20 cellular contexts compared by ENCODE assay signal in genomic region chr10:103556383-103557007, GRCh38.
DNase-seq lines count a peak whose midpoint lies in the region; ATAC-seq and TF ChIP-seq lines count a peak whose summit lies in the region.
"Had no signal": no experiment of that assay in that cellular context is flagged by ENCODE, and none has a peak within 500 bp of the region (broad histone marks: within the 10 kb centered on the region; RNA-seq: fewer than 3 reads in every experiment).

No MANE protein-coding gene starts in this region.

- no peak for TF ChIP-seq CTCF in colonic mucosa (IDR thresholded peaks at IDR 0.05)
- TF ChIP-seq CTCF in nephron progenitor cell (IDR thresholded peaks at IDR 0.05): no peak
- no peak for TF ChIP-seq CTCF in transverse colon (IDR thresholded peaks at IDR 0.05)

- peak overlapping the region in 1 of 2 donors; percentile 72 for H3K9ac ChIP-seq in colonic mucosa (ENCODE audit: low read depth in 2 of 2, low read length in 2 of 2)

- DNase-seq in T-helper 17 cell: no peak
- DNase-seq in colonic mucosa: no peak
- DNase-seq in nephron progenitor cell: no peak
- DNase-seq in transverse colon: no peak
- DNase-seq in DMS114 treated with DMSO at 0.1 percent for 48 hours (lab: John Stamatoyannopoulos, UW; ENCODE audit: unreplicated experiment): no peak
- DNase-seq in stimulated activated naive CD4-positive, alpha-beta T cell (lab: John Stamatoyannopoulos, UW): no peak
- DNase-seq in NCI-H1694 treated with DMSO at 0.1 percent for 48 hours (lab: John Stamatoyannopoulos, UW): no peak
- DNase-seq: activated naive CD4-positive, alpha-beta T cell treated with anti-CD3 and anti-CD28 coated beads, Interleukin-2, amount 50 U/mL, for 16 hours; activated T-cell treated with anti-CD3 and anti-CD28 coated beads, Interleukin-2, amount 50 U/mL, for 72 hours; CD8-positive, alpha-beta T cell; endodermal cell; HCEC 1CT; NCI-H1930; NCI-H774; OCI-M1; Right ventricle myocardium superior; sigmoid colon had no signal

- H3K27ac Mint-ChIP-seq in T-helper 17 cell: no peak overlapping the region
- no peak overlapping the region for H3K27ac Mint-ChIP-seq in nephron progenitor cell
- H3K27ac Mint-ChIP-seq: activated T-cell treated with anti-CD3 and anti-CD28 coated beads, Interleukin-2, amount 50 U/mL, for 72 hours; CD8-positive, alpha-beta T cell; endodermal cell had no signal

- TF ChIP-seq EP300 in transverse colon (IDR thresholded peaks at IDR 0.05; ENCODE audit: low read depth): no peak

- ATAC-seq in T-helper 17 cell: no peak
- ATAC-seq: activated T-cell treated with anti-CD3 and anti-CD28 coated beads, Interleukin-2, amount 50 U/mL, for 72 hours; CD8-positive, alpha-beta T cell; K562 had no signal

- H3K4me3 Mint-ChIP-seq in T-helper 17 cell (peak overlapping the region; percentile 56), nephron progenitor cell (peak overlapping the region; percentile 73)

- H3K27me3 ChIP-seq in colonic mucosa: no peaks in the 10 kb centered on the region
- H3K27me3 ChIP-seq in transverse colon: no peaks in the 10 kb centered on the region
- H3K27me3 ChIP-seq: ascending aorta had no signal

- peaks cover 58% of the 10 kb centered on the region for H3K27me3 Mint-ChIP-seq in T-helper 17 cell
- H3K27me3 Mint-ChIP-seq in nephron progenitor cell (ENCODE audit: low read depth, poor library complexity): peaks cover 73% of the 10 kb centered on the region

- in situ Hi-C loops in transverse colon (cut with MboI; ENCODE audit: low pct_ligation_motif_present in 1 of 4, low pct_unique_long_range_greater_than_20kb in 1 of 4, low sequenced_read_pairs in 3 of 4): no loop called here

- WGBS in transverse colon (ENCODE audit: low coverage in 1 of 2), 2 donors: 79 to 85% methylated on average over 7 to 12 of the region's 12 CpGs

- H3K36me3 Mint-ChIP-seq in T-helper 17 cell (ENCODE audit: low read depth) (peaks cover 10% of the 10 kb centered on the region), nephron progenitor cell (ENCODE audit: low read depth) (no peaks in the 10 kb centered on the region)
- H3K36me3 Mint-ChIP-seq: CD8-positive, alpha-beta T cell had no signal

- H3K27ac ChIP-seq in colonic mucosa (no peak overlapping the region), transverse colon (peak overlapping the region; percentile 44 to 74 (median 48))
- H3K27ac ChIP-seq: ascending aorta, sigmoid colon had no signal

- no peak for TF ChIP-seq POLR2A in transverse colon (IDR thresholded peaks at IDR 0.05)

- H3K4me3 ChIP-seq in colonic mucosa (peak overlapping the region; percentile 41), transverse colon (peak overlapping the region in 2 of 4 donors; percentile 54)
- H3K4me3 ChIP-seq: K562, lung, sigmoid colon had no signal

- no peaks in the 10 kb centered on the region for H3K4me1 ChIP-seq in colonic mucosa
- peaks cover 7 to 15% (median 9%) of the 10 kb centered on the region in 4 donors for H3K4me1 ChIP-seq in transverse colon

- intact Hi-C loops in colonic mucosa (cut with DNase I): no loop called here
- intact Hi-C loops in transverse colon (cut with DNase I; ENCODE audit: low total_unique reads): no loop called here

- no peaks in the 10 kb centered on the region for H3K9me3 Mint-ChIP-seq in nephron progenitor cell
- H3K9me3 Mint-ChIP-seq: activated T-cell treated with anti-CD3 and anti-CD28 coated beads, Interleukin-2, amount 50 U/mL, for 72 hours; CD8-positive, alpha-beta T cell had no signal

- H3K4me1 Mint-ChIP-seq in T-helper 17 cell (peaks cover 16% of the 10 kb centered on the region), nephron progenitor cell (peaks cover 23% of the 10 kb centered on the region)

- H3K9me3 ChIP-seq in T-helper 17 cell (ENCODE audit: control insufficient read depth, low read length, poor library complexity, severe bottlenecking): no peaks in the 10 kb centered on the region
- H3K9me3 ChIP-seq in colonic mucosa: no peaks in the 10 kb centered on the region
- no peaks in the 10 kb centered on the region for H3K9me3 ChIP-seq in transverse colon
- H3K9me3 ChIP-seq: ascending aorta, sigmoid colon had no signal

- H3K36me3 ChIP-seq in colonic mucosa (no peaks in the 10 kb centered on the region), transverse colon (no peaks in the 10 kb centered on the region)
- H3K36me3 ChIP-seq: ascending aorta, sigmoid colon had no signal
